ENCODE assay signal across 20 cellular contexts in the genomic region with DNA sequence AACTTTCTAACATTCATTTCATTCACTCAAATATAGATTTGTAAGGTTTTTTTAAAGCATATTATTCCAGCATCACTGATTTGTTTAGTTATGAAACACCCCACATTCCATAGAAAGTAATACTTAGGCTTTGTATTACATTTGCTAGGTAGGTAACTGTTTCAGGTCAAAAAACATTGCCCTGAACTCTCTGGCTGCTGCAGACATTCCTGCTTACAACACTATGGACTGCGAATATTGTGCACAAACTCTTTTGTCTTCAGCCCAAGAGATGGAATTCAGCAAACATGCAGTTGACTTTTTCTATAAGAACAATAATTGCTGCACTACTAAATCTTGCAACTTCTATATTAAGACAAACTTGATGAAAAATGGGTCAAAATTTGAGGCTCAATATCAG.
"Had no signal": no experiment of that assay in that cellular context is flagged by ENCODE, and none has a peak within 500 bp of the region (broad histone marks: within the 10 kb centered on the region; RNA-seq: fewer than 3 reads in every experiment).

No MANE protein-coding gene starts in this region.

- H3K4me3 ChIP-seq: coronary artery, left lung, sigmoid colon, spleen, upper lobe of left lung had no signal

- H3K27me3 ChIP-seq: foreskin keratinocyte, left lung, sigmoid colon, spleen, upper lobe of left lung had no signal

- H3K4me3 Mint-ChIP-seq: activated CD4-positive, alpha-beta memory T cell treated with anti-CD3 and anti-CD28 coated beads for 36 hours; activated CD8-positive, alpha-beta memory T cell treated with anti-CD3 and anti-CD28 coated beads, Interleukin-2, amount 10 ng/mL, durations not matched to agents 7 days and 5 days; memory B cell; stimulated activated naive CD8-positive, alpha-beta T cell treated with anti-CD3 and anti-CD28 coated beads, Interleukin-15, amount 100 ng/mL, for 72 hours had no signal

- H3K4me1 ChIP-seq: left lung, spleen, upper lobe of left lung had no signal

- H3K4me1 Mint-ChIP-seq: memory B cell; stimulated activated naive CD8-positive, alpha-beta T cell treated with anti-CD3 and anti-CD28 coated beads, Interleukin-15, amount 100 ng/mL, for 72 hours had no signal

- H3K36me3 ChIP-seq: left lung, sigmoid colon, spleen, upper lobe of left lung had no signal

- DNase-seq: activated CD4-positive, alpha-beta memory T cell treated with anti-CD3 and anti-CD28 coated beads for 36 hours; activated CD8-positive, alpha-beta memory T cell treated with anti-CD3 and anti-CD28 coated beads, Interleukin-2, amount 10 ng/mL, durations not matched to agents 7 days and 5 days; activated gamma-delta T cell; activated T-cell treated with anti-CD3 and anti-CD28 coated beads, Interleukin-2, amount 50 U/mL, for 1 hour; amniotic stem cell; caudate nucleus; effector CD4-positive, alpha-beta T cell; foreskin keratinocyte; head of caudate nucleus; islet precursor cell; left lung; sigmoid colon; spleen; stimulated activated naive CD8-positive, alpha-beta T cell treated with anti-CD3 and anti-CD28 coated beads, Interleukin-15, amount 100 ng/mL, for 72 hours; T-helper 1 cell; upper lobe of left lung had no signal

- ATAC-seq: activated CD8-positive, alpha-beta memory T cell treated with anti-CD3 and anti-CD28 coated beads, Interleukin-2, amount 10 ng/mL, durations not matched to agents 7 days and 5 days; activated naive CD4-positive, alpha-beta T cell treated with anti-CD3 and anti-CD28 coated beads, Interleukin-2, amount 50 U/mL, for 72 hours; foreskin keratinocyte; left lung; stimulated activated naive CD8-positive, alpha-beta T cell treated with anti-CD3 and anti-CD28 coated beads, Interleukin-15, amount 100 ng/mL, for 72 hours had no signal

- H3K27ac Mint-ChIP-seq: activated CD4-positive, alpha-beta memory T cell treated with anti-CD3 and anti-CD28 coated beads for 36 hours; activated CD8-positive, alpha-beta memory T cell treated with anti-CD3 and anti-CD28 coated beads, Interleukin-2, amount 10 ng/mL, durations not matched to agents 7 days and 5 days; activated naive CD4-positive, alpha-beta T cell treated with anti-CD3 and anti-CD28 coated beads, Interleukin-2, amount 50 U/mL, for 72 hours; memory B cell; stimulated activated naive CD8-positive, alpha-beta T cell treated with anti-CD3 and anti-CD28 coated beads, Interleukin-15, amount 100 ng/mL, for 72 hours had no signal

- H3K27me3 Mint-ChIP-seq: activated CD4-positive, alpha-beta memory T cell treated with anti-CD3 and anti-CD28 coated beads for 36 hours; activated CD8-positive, alpha-beta memory T cell treated with anti-CD3 and anti-CD28 coated beads, Interleukin-2, amount 10 ng/mL, durations not matched to agents 7 days and 5 days; memory B cell; stimulated activated naive CD8-positive, alpha-beta T cell treated with anti-CD3 and anti-CD28 coated beads, Interleukin-15, amount 100 ng/mL, for 72 hours had no signal

- H3K27ac ChIP-seq: coronary artery, foreskin keratinocyte, left lung, sigmoid colon, spleen, upper lobe of left lung, VCaP had no signal
